Comparison of ENCODE assay signal across 1 cellular context in genomic region chr7:158263964-158264748, GRCh38.
TF ChIP-seq lines count a peak whose summit lies in the region.

No MANE protein-coding gene starts in this region.

TF ChIP-seq in liver, 16 proteins besides CTCF, POLR2A, EP300 and RAD21 (continued from another document):
- TF ChIP-seq ZBTB33 (IDR thresholded peaks at IDR 0.05) (no peak), HNF4G (IDR thresholded peaks at IDR 0.05) (peak; percentile 90), ATF3 (IDR thresholded peaks at IDR 0.05) (no peak), SP1 (IDR thresholded peaks at IDR 0.05) (peak; percentile 97), FOXA2 (IDR thresholded peaks at IDR 0.05) (no peak), RXRA (IDR thresholded peaks at IDR 0.05) (peak; percentile 71 to 82)
